ENCODE assay signal across 6 cellular contexts in the genomic region with DNA sequence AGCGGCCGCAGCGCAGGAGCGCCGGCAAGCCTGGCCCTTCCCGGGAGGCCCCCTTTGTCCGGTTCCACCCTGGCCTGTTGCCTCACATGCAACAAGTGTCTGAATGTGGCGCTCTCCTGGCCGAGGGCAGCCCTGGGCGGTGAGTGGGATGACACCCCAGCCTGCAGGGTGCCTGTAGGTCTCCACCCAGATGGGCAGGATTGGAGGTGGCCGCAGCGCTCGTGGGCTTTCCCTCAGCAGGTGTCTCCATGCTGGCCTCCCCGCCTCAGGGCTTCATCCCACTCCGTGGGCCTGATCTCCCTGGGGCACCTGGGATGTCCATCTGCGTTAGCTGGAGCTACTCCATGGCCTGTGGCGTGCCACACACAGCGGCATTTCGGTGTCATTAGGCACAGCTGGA. TPM values are rescaled to one million over a fixed set of nuclear protein-coding genes. Genes with fewer than 3 reads are reported as not detected.
DNase-seq lines count a peak whose midpoint lies in the region; FAIRE-seq and TF ChIP-seq lines count a peak whose summit lies in the region.

No MANE protein-coding gene starts in this region.

- WGBS in hepatocyte (ENCODE audit: low lambda C conversion rate, missing lambda C conversion rate): 88% methylated on average over 19 of the region's 19 CpGs

- no peaks in the 10 kb centered on the region for H3K36me3 ChIP-seq in hepatocyte (replicated peaks; ENCODE audit: insufficient read depth, low read depth)
- H3K36me3 ChIP-seq in uterus: no peaks in the 10 kb centered on the region

- H3K4me3 Mint-ChIP-seq in activated naive CD4-positive, alpha-beta T cell treated with anti-CD3 and anti-CD28 coated beads, Interleukin-2, amount 50 U/mL, for 24 hours: peak overlapping the region; percentile 89

- intact Hi-C loops in uterus (cut with DNase I; ENCODE audit: low total_unique reads): no loop called here

- peaks cover 32% of the 10 kb centered on the region for H3K4me1 Mint-ChIP-seq in activated naive CD4-positive, alpha-beta T cell treated with anti-CD3 and anti-CD28 coated beads, Interleukin-2, amount 50 U/mL, for 24 hours

- no peak overlapping the region for H3K27ac Mint-ChIP-seq in activated naive CD4-positive, alpha-beta T cell treated with anti-CD3 and anti-CD28 coated beads, Interleukin-2, amount 50 U/mL, for 24 hours

- H3K9me3 ChIP-seq in hepatocyte (ENCODE audit: low read depth) (no peaks in the 10 kb centered on the region), uterus (no peaks in the 10 kb centered on the region)

- peaks cover 14% of the 10 kb centered on the region for H4K20me1 ChIP-seq in hepatocyte (ENCODE audit: insufficient read depth, poor library complexity, severe bottlenecking)

- H3K36me3 Mint-ChIP-seq in activated naive CD4-positive, alpha-beta T cell treated with anti-CD3 and anti-CD28 coated beads, Interleukin-2, amount 50 U/mL, for 24 hours: no peaks in the 10 kb centered on the region

- no peak for TF ChIP-seq POLR2A in uterus (IDR thresholded peaks at IDR 0.05)

- no peak for TF ChIP-seq CTCF in hepatocyte (IDR thresholded peaks at IDR 0.05; ENCODE audit: poor library complexity)
- TF ChIP-seq CTCF in uterus (IDR thresholded peaks at IDR 0.05): no peak

- H3K27me3 ChIP-seq in hepatocyte (no peaks in the 10 kb centered on the region), uterus (no peaks in the 10 kb centered on the region)

- no peak for DNase-seq in activated naive CD4-positive, alpha-beta T cell (lab: John Stamatoyannopoulos, UW)
- no peak for DNase-seq in hepatocyte (ENCODE audit: low spot score)
- DNase-seq in uterus: no peak
- no peak for DNase-seq in GM19239 (ENCODE audit: insufficient read length, low spot score)
- DNase-seq in RPMI8226: no peak

- H3K4me1 ChIP-seq in hepatocyte (ENCODE audit: insufficient read depth): peaks cover 19% of the 10 kb centered on the region
- H3K4me1 ChIP-seq in uterus: peaks cover 0 to 21% of the 10 kb centered on the region in 2 donors

- H3K4me3 ChIP-seq in hepatocyte (peak overlapping the region; percentile 97), uterus (peak overlapping the region; percentile 83 to 97)

- H3K27ac ChIP-seq in hepatocyte: no peak overlapping the region
- H3K27ac ChIP-seq in uterus: no peak overlapping the region

- H3K4me2 ChIP-seq in hepatocyte: peak overlapping the region; percentile 94

- H3K79me2 ChIP-seq in hepatocyte: peaks cover 60% of the 10 kb centered on the region

- no peaks in the 10 kb centered on the region for H3K27me3 Mint-ChIP-seq in activated naive CD4-positive, alpha-beta T cell treated with anti-CD3 and anti-CD28 coated beads, Interleukin-2, amount 50 U/mL, for 24 hours

- H3K9me3 Mint-ChIP-seq in activated naive CD4-positive, alpha-beta T cell treated with anti-CD3 and anti-CD28 coated beads, Interleukin-2, amount 50 U/mL, for 24 hours: no peaks in the 10 kb centered on the region

- no peak overlapping the region for H2AFZ ChIP-seq in hepatocyte

- no peaks in the 10 kb centered on the region for H3K9me2 ChIP-seq in hepatocyte (replicated peaks; ENCODE audit: insufficient read depth)

- FAIRE-seq in GM19239 (lab: Jason Lieb, UNC): no peak

RNA-seq across cellular contexts. Expression of gene MIB2, which starts 1.5 kb away (rescaled TPM):
- 34.8 and 47.5 TPM in 2 replicates for total RNA-seq in hepatocyte
- 75.3 and 121 TPM in 2 replicates for polyA plus RNA-seq in hepatocyte
- total RNA-seq in uterus: 10 to 100 TPM; 43.0 to 78.2 (median 57.6) TPM

RNA-seq across cellular contexts. Expression of gene MMP23B, which starts 15.1 kb away (rescaled TPM):
- 48.0 and 73.4 TPM in 2 replicates for total RNA-seq in hepatocyte
- 136 and 184 TPM in 2 replicates for polyA plus RNA-seq in hepatocyte
- 10 to 100 TPM; 10.0 to 97.3 (median 43.7) TPM for total RNA-seq in uterus

RNA-seq across cellular contexts. Expression of gene FNDC10, which starts 16.9 kb away (rescaled TPM):
- total RNA-seq in hepatocyte (0.96 and 2.1 TPM in 2 replicates), uterus (under 1 TPM in 2 of 4 donors, not detected in 2; 0.40 to 0.48 TPM)
- polyA plus RNA-seq in hepatocyte: 6.0 and 8.8 TPM in 2 replicates

RNA-seq across cellular contexts. Expression of gene CDK11B, which starts 42.0 kb away (rescaled TPM):
- total RNA-seq in hepatocyte (7.5 and 10.1 TPM in 2 replicates), uterus (10 to 100 TPM in 2 of 4 donors, 1 to 10 TPM in 2; 6.8 to 28.5 (median 11.8) TPM)
- 15.3 and 21.3 TPM in 2 replicates for polyA plus RNA-seq in hepatocyte

RNA-seq across cellular contexts. Expression of gene SSU72, which starts 42.2 kb away (rescaled TPM):
- 75.7 and 85.0 TPM in 2 replicates for total RNA-seq in hepatocyte
- polyA plus RNA-seq in hepatocyte: 192 and 203 TPM in 2 replicates
- 100 to 1,000 TPM in 2 of 4 donors, 10 to 100 TPM in 2; 44.0 to 273 (median 78.4) TPM for total RNA-seq in uterus
